Comparison of ENCODE assay signal across 18 cellular contexts in genomic region chr5:174693697-174694400, GRCh38. TPM values are rescaled to one million over a fixed set of nuclear protein-coding genes. Genes with fewer than 3 reads are reported as not detected.
DNase-seq lines count a peak whose midpoint lies in the region; ATAC-seq, FAIRE-seq and TF ChIP-seq lines count a peak whose summit lies in the region.
"Had no signal": no experiment of that assay in that cellular context is flagged by ENCODE, and none has a peak within 500 bp of the region (broad histone marks: within the 10 kb centered on the region; RNA-seq: fewer than 3 reads in every experiment).

No MANE protein-coding gene starts in this region.

- no peaks in the 10 kb centered on the region for H3K9me2 ChIP-seq in hepatocyte (replicated peaks; ENCODE audit: insufficient read depth)

- peak overlapping the region; percentile 74 for H3K4me2 ChIP-seq in hepatocyte

- no peak for FAIRE-seq in pancreas (lab: Jason Lieb, UNC)

- H3K27ac ChIP-seq in hepatocyte, result peak overlapping the region; percentile 84
- no peak overlapping the region for H3K27ac ChIP-seq in pancreas
- H3K27ac ChIP-seq: heart right ventricle, parathyroid adenoma, testis had no signal

- H2AFZ ChIP-seq in hepatocyte, result no peak overlapping the region
- H2AFZ ChIP-seq: parathyroid adenoma had no signal

- ATAC-seq in pancreas (peak; percentile 41 to 77 (median 62)), HG02938 (IDR thresholded peaks at IDR 0.05; ENCODE audit: unreplicated experiment) (no peak)
- ATAC-seq: heart right ventricle, T-cell had no signal

- DNase-seq in Daoy (ENCODE audit: low read depth) (peak; percentile 21), NCI-H510A (lab: John Stamatoyannopoulos, UW) (peak; percentile 37), hepatocyte (ENCODE audit: low spot score) (peak; percentile 62), pancreas (peak; percentile 24 to 82 (median 58)), kidney tubule cell (ENCODE audit: low spot score) (no peak), hypothalamus (lab: John Stamatoyannopoulos, UW) (no peak)
- no peak for DNase-seq in activated CD4-positive, CD25-positive, alpha-beta regulatory T cell treated with anti-CD3 and anti-CD28 coated beads, Interleukin-2, amount 50 U/mL, for 72 hours
- DNase-seq: effector memory CD4-positive, alpha-beta T cell; heart right ventricle; kidney glomerular epithelial cell; NK-92 treated with Interleukin-12 subunit alpha and Interleukin-12 subunit beta, amount 100 ng/mL, for 24 hours; stimulated activated CD4-positive, alpha-beta T cell treated with anti-CD3 and anti-CD28 coated beads, Interleukin-4, amount 100 ng/mL, for 4 hours; T-cell had no signal

- H3K36me3 ChIP-seq in hepatocyte (replicated peaks; ENCODE audit: insufficient read depth, low read depth) (no peaks in the 10 kb centered on the region), pancreas (no peaks in the 10 kb centered on the region)
- H3K36me3 ChIP-seq: heart right ventricle had no signal

- no peaks in the 10 kb centered on the region for H3K79me2 ChIP-seq in hepatocyte
- H3K79me2 ChIP-seq: parathyroid adenoma had no signal

- H4K20me1 ChIP-seq in hepatocyte (ENCODE audit: insufficient read depth, poor library complexity, severe bottlenecking), result no peaks in the 10 kb centered on the region

- H3K9me3 ChIP-seq in hepatocyte (ENCODE audit: low read depth) (no peaks in the 10 kb centered on the region), pancreas (no peaks in the 10 kb centered on the region)
- H3K9me3 ChIP-seq: heart right ventricle, testis had no signal

- intact Hi-C loops in pancreas (cut with DNase I), result no loop called here

- WGBS in hepatocyte (ENCODE audit: low lambda C conversion rate, missing lambda C conversion rate), result 62% methylated on average over 13 of the region's 13 CpGs
- WGBS in pancreas, 2 donors, result 19 to 22% methylated on average over 13 of the region's 13 CpGs

- H3K4me1 ChIP-seq in hepatocyte (ENCODE audit: insufficient read depth), result peaks cover 25% of the 10 kb centered on the region
- H3K4me1 ChIP-seq in pancreas, result no peaks in the 10 kb centered on the region
- H3K4me1 ChIP-seq: parathyroid adenoma, testis had no signal

- TF ChIP-seq CTCF in hepatocyte (IDR thresholded peaks at IDR 0.05; ENCODE audit: poor library complexity) (no peak), pancreas (IDR thresholded peaks at IDR 0.05) (no peak)

- no peak overlapping the region for H3K4me3 ChIP-seq in hepatocyte
- H3K4me3 ChIP-seq in pancreas, result no peak overlapping the region
- H3K4me3 ChIP-seq: heart right ventricle, testis had no signal

- peaks cover 3% of the 10 kb centered on the region for H3K27me3 ChIP-seq in hepatocyte
- peaks cover 0 to 55% (median 6%) of the 10 kb centered on the region in 4 donors for H3K27me3 ChIP-seq in pancreas
- H3K27me3 ChIP-seq: testis had no signal

RNA-seq across cellular contexts. Expression of gene MSX2, which starts 30.5 kb away (rescaled TPM):
- 11.1 and 13.4 TPM in 2 replicates for total RNA-seq in Daoy (2014; rRNA removed; shearing (Covaris generic))
- total RNA-seq in hepatocyte, result 20.7 and 28.8 TPM in 2 replicates
- polyA plus RNA-seq in hepatocyte, result 28.4 and 31.5 TPM in 2 replicates
- total RNA-seq in pancreas, result under 1 TPM; 0.23 to 0.55 (median 0.38) TPM
- under 1 TPM; 0.27 to 0.47 TPM for polyA plus RNA-seq in pancreas
- total RNA-seq: activated CD8-positive, alpha-beta memory T cell treated with anti-CD3 and anti-CD28 coated beads for 36 hours; activated T-helper 2 cell treated with anti-CD3 and anti-CD28 coated beads, Interferon-gamma antibody, Interleukin-2, Interleukin-4, amounts not matched to agents 10 μg/mL and 5 μg/mL and 100 μg/mL, durations not matched to agents 14 hours and 24 hours and 36 hours; T-cell had no signal

Comparison
In these comparisons a context has a peak if more than half of its experiments do, and no peak if none do; other contexts are left out.
1. DNase-seq: peak in Daoy (single experiment), NCI-H510A (single experiment), hepatocyte (single experiment) and pancreas (6 of 6); none in kidney tubule cell (single experiment), activated CD4-positive, CD25-positive, alpha-beta regulatory T cell treated with anti-CD3 and anti-CD28 coated beads, Interleukin-2, amount 50 U/mL, for 72 hours (single experiment) and hypothalamus (0 of 51).